ENCODE assay signal across 8 cellular contexts in the genomic region with DNA sequence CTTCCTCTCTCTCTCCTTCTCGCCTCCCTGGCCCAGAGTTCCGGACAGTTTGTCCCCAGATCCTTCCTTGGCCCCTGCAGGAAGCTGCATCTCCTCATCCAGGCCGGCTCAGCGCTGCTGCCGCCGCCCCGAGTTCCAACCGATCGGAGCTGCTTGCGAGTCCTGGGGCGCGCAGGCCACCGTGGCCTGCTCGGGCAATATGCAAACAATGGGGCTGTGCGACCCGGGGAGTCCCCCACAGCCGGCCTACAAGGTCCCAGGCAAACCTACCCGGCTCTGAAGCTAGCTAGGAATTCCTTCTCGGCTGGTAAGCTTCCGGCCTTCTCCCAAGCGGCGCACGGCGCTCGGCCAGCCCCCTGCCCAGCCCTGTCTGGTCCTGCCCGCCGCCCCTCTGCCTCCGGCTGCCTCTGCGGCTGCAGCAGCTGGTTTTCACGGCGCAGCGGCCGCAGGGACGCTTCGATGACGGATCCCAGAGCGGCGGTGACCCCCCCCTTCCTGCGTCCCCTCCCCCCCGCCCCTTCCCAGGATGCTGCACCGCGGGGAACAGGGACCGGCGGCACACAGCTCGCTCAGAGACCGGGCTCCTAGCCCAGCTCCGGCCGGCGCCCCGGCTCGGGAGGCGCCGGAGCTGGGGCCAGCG. TPM values are rescaled to one million over a fixed set of nuclear protein-coding genes. Genes with fewer than 3 reads are reported as not detected.
DNase-seq lines count a peak whose midpoint lies in the region; ATAC-seq and TF ChIP-seq lines count a peak whose summit lies in the region.

No MANE protein-coding gene starts in this region.

- peaks cover 51% of the 10 kb centered on the region for H3K4me1 ChIP-seq in CD8-positive, alpha-beta T cell (ENCODE audit: insufficient read depth, low read length)
- H3K4me1 ChIP-seq in Panc1 (ENCODE audit: control insufficient read depth, insufficient read depth, low read length) (peaks cover 8% of the 10 kb centered on the region; the same call in 1 of the 2 replicates), subcutaneous abdominal adipose tissue (ENCODE audit: control insufficient read depth in 5 of 5, insufficient read depth in 5 of 5, low read length in 5 of 5) (peaks cover 10 to 60% (median 57%) of the 10 kb centered on the region in 5 donors)

- H3K9me3 ChIP-seq in CD8-positive, alpha-beta T cell (ENCODE audit: low read length) = no peaks in the 10 kb centered on the region
- H3K9me3 ChIP-seq in Panc1 (ENCODE audit: control insufficient read depth, insufficient read depth, low read depth, low read length) = no peaks in the 10 kb centered on the region
- H3K9me3 ChIP-seq in subcutaneous abdominal adipose tissue (ENCODE audit: control insufficient read depth in 5 of 5, low read length in 5 of 5) = no peaks in the 10 kb centered on the region

- no TSS peak for BruUV-seq in Panc1 (replicated peaks; lab: Mats Ljungman, UMichigan)

- H3K4me3 Mint-ChIP-seq in CD8-positive, alpha-beta T cell = peak overlapping the region; percentile 93

- peaks cover 48% of the 10 kb centered on the region for H3K4me1 Mint-ChIP-seq in CD8-positive, alpha-beta T cell (ENCODE audit: low read depth)

- peak overlapping the region; percentile 63 to 81 (median 76) for H3K9ac ChIP-seq in subcutaneous abdominal adipose tissue (ENCODE audit: low read length in 5 of 5)

- no peak for TF ChIP-seq CTCF in CD8-positive, alpha-beta T cell (IDR thresholded peaks at IDR 0.05)
- TF ChIP-seq CTCF in Panc1 (IDR thresholded peaks at IDR 0.05) = no peak

- H3K36me3 Mint-ChIP-seq in CD8-positive, alpha-beta T cell = peaks cover 32% of the 10 kb centered on the region

- peak overlapping the region; percentile 91 for H3K4me3 ChIP-seq in CD8-positive, alpha-beta T cell (ENCODE audit: low read depth, low read length)
- peak overlapping the region; percentile 64 to 87 for H3K4me3 ChIP-seq in Panc1 (ENCODE audit: low read depth in 2 of 2, low read length in 2 of 2)
- peak overlapping the region; percentile 77 to 93 (median 88) for H3K4me3 ChIP-seq in subcutaneous abdominal adipose tissue (ENCODE audit: low read depth in 1 of 5, low read length in 5 of 5)

- no peak for ATAC-seq in CD8-positive, alpha-beta T cell
- ATAC-seq in GM21723 (IDR thresholded peaks at IDR 0.05; ENCODE audit: unreplicated experiment) (peak; percentile 25), Panc1 (peak; percentile 70)

- intact Hi-C loops in CD8-positive, alpha-beta T cell (cut with DNase I, micrococcal nuclease) = no loop called here
- intact Hi-C loops in Panc1 (cut with micrococcal nuclease; ENCODE audit: unreplicated experiment) = loop anchor here (2.0 to 5.0 kb wide), 2 partner anchors 59 to 61 kb away; a partner anchor contains a TSS

- H3K36me3 ChIP-seq in CD8-positive, alpha-beta T cell (ENCODE audit: insufficient read depth, low read length) = peaks cover 30% of the 10 kb centered on the region
- H3K36me3 ChIP-seq in Panc1 (ENCODE audit: control insufficient read depth, insufficient read depth, low read length) (no peaks in the 10 kb centered on the region), subcutaneous abdominal adipose tissue (ENCODE audit: control insufficient read depth in 5 of 5, insufficient read depth in 5 of 5, low read length in 5 of 5) (peaks cover 0 to 33% (median 24%) of the 10 kb centered on the region in 5 donors)

- POLR2A ChIA-PET in CD8-positive, alpha-beta T cell (lab: Charles Lee) = interaction anchor here (0.8 to 9.6 kb wide), 13 partner anchors 8 to 109 kb away, joined by 3 to 270 read pairs (median 6); a partner anchor contains a TSS
- POLR2A ChIA-PET in Panc1 (lab: Charles Lee) = no interaction called here

- H3K27me3 ChIP-seq in CD8-positive, alpha-beta T cell (ENCODE audit: insufficient read depth, low read length) = no peaks in the 10 kb centered on the region
- H3K27me3 ChIP-seq in Panc1 (ENCODE audit: control insufficient read depth, insufficient read depth, low read length) (no peaks in the 10 kb centered on the region), layer of hippocampus (ENCODE audit: control insufficient read depth, insufficient read depth, low read length) (no peaks in the 10 kb centered on the region), subcutaneous abdominal adipose tissue (ENCODE audit: control insufficient read depth in 5 of 5, insufficient read depth in 4 of 5, low read length in 5 of 5) (peaks cover 0 to 31% (median 12%) of the 10 kb centered on the region in 5 donors)

- in situ Hi-C loops in Panc1 (cut with HindIII; ENCODE audit: low pct_unique_long_range_greater_than_20kb, low sequenced_read_pairs) (no loop called here), G401 (cut with HindIII; ENCODE audit: low sequenced_read_pairs) (no loop called here)

- no peaks in the 10 kb centered on the region for H3K9me3 Mint-ChIP-seq in CD8-positive, alpha-beta T cell

- H3K27me3 Mint-ChIP-seq in CD8-positive, alpha-beta T cell (ENCODE audit: low read depth) = no peaks in the 10 kb centered on the region

- CTCF ChIA-PET in CD8-positive, alpha-beta T cell (lab: Charles Lee) = interaction anchor here (1.1 to 14.2 kb wide), 7 partner anchors 9 to 177 kb away, joined by 3 to 278 read pairs (median 23); a partner anchor contains a TSS
- CTCF ChIA-PET in Panc1 (lab: Charles Lee) = interaction anchor here (0.6 to 1.7 kb wide), 6 partner anchors 28 to 179 kb away, joined by 3 to 9 read pairs (median 4); a partner anchor contains a TSS

- peak overlapping the region; percentile 99 for H3K27ac Mint-ChIP-seq in CD8-positive, alpha-beta T cell

- peak in 3 of 7 experiments; percentile 10 to 56 (median 36) for DNase-seq in CD8-positive, alpha-beta T cell
- DNase-seq in Panc1 (ENCODE audit: low read depth, low spot score) = no peak
- peak in 47 of 61 donors; percentile 2 to 69 (median 30) for DNase-seq in caudate nucleus (lab: John Stamatoyannopoulos, UW)
- no peak for DNase-seq in NOMO-1 (lab: John Stamatoyannopoulos, UW; ENCODE audit: unreplicated experiment in 2 of 2)
- no peak for DNase-seq in G401 (ENCODE audit: low spot score)

- H3K27ac ChIP-seq in CD8-positive, alpha-beta T cell (ENCODE audit: low read depth, low read length) = peak overlapping the region; percentile 100
- H3K27ac ChIP-seq in Panc1 (ENCODE audit: low read length) (peak overlapping the region; percentile 64; the same call in 1 of the 2 replicates), caudate nucleus (ENCODE audit: low read depth, low read length) (peak overlapping the region; percentile 96), layer of hippocampus (ENCODE audit: low read depth, low read length) (peak overlapping the region; percentile 90), subcutaneous abdominal adipose tissue (ENCODE audit: low read depth, low read length) (peak overlapping the region; percentile 86)

RNA-seq across cellular contexts. Expression of a gene that starts 59.4 kb away (rescaled TPM):
- 1,000 to 10,000 TPM; 1,763 to 1,785 TPM for total RNA-seq in CD8-positive, alpha-beta T cell
- total RNA-seq in Panc1 (2021; ENCODE audit: unreplicated experiment) = 7.2 TPM
- 11.7 TPM for polyA plus RNA-seq in Panc1 (2012; ENCODE audit: insufficient read length)
- not detected in 2 replicates for total RNA-seq in G401 (2014; rRNA removed; shearing (Covaris generic))

Comparison
In these comparisons a context has a peak if more than half of its experiments do, and no peak if none do; other contexts are left out.
1. DNase-seq: peak in caudate nucleus (47 of 61); none in Panc1 (single experiment), NOMO-1 (0 of 2) and G401 (single experiment).
2. RNA of a gene that starts 59.4 kb away (total RNA-seq): 1,763 to 1,785 TPM in CD8-positive, alpha-beta T cell; 7.2 TPM in Panc1 (single experiment) and not detected in G401; every median in the first group is over 100 times any median in the second.
3. Peak in every context shown above with its lines, with median percentiles within 50 percentile points of each other: H3K27ac ChIP-seq and H3K4me3 ChIP-seq.